Comparison of ENCODE assay signal across 16 cellular contexts in the genomic region with DNA sequence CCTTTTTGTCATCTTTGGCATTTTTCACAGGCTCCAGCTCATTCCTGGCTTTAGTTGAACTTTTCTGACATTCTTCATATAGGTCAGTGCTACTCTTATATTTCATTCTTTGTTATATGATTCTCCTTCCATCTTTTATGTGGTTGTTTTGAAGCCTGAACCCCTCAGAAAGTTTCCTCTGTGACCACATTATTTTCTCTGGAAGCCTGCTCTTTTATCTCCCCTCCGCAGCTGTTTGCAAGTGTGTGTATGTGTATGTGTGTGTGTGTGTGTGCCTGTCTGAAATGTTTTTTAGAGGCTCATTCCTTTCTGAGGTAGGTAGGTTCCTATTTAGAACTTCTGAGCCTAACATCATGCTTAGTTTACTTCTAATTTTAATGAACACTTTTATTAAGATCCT. TPM values are rescaled to one million over a fixed set of nuclear protein-coding genes. Genes with fewer than 3 reads are reported as not detected.
DNase-seq lines count a peak whose midpoint lies in the region; ATAC-seq and TF ChIP-seq lines count a peak whose summit lies in the region.
"Had no signal": no experiment of that assay in that cellular context is flagged by ENCODE, and none has a peak within 500 bp of the region (broad histone marks: within the 10 kb centered on the region; RNA-seq: fewer than 3 reads in every experiment).

No MANE protein-coding gene starts in this region.

- H3K4me1 Mint-ChIP-seq in activated naive CD8-positive, alpha-beta T cell treated with anti-CD3 and anti-CD28 coated beads for 36 hours, result no peaks in the 10 kb centered on the region
- H3K4me1 Mint-ChIP-seq: CD4-positive, alpha-beta memory T cell had no signal

- H3K4me2 ChIP-seq in DND-41 (ENCODE audit: insufficient read depth, low read length), result no peak overlapping the region

- H3K4me3 Mint-ChIP-seq in activated naive CD8-positive, alpha-beta T cell treated with anti-CD3 and anti-CD28 coated beads for 36 hours, result no peak overlapping the region
- H3K4me3 Mint-ChIP-seq: CD4-positive, alpha-beta memory T cell had no signal

- H3K27me3 ChIP-seq in DND-41 (ENCODE audit: insufficient read depth, low read length, poor library complexity) (no peaks in the 10 kb centered on the region), adipocyte (replicated peaks; ENCODE audit: control insufficient read depth, insufficient read depth, low read length) (no peaks in the 10 kb centered on the region)
- H3K27me3 ChIP-seq: SJSA1 had no signal

- no peaks in the 10 kb centered on the region for H3K36me3 ChIP-seq in DND-41 (ENCODE audit: insufficient read depth, low read length)
- H3K36me3 ChIP-seq in adipocyte (ENCODE audit: control insufficient read depth, insufficient read depth, low read length, severe bottlenecking), result no peaks in the 10 kb centered on the region
- H3K36me3 ChIP-seq: SJSA1 had no signal

- H3K9ac ChIP-seq in DND-41 (ENCODE audit: low read depth, low read length), result no peak overlapping the region
- no peak overlapping the region for H3K9ac ChIP-seq in adipocyte (ENCODE audit: low read length)

- H3K27ac ChIP-seq in DND-41 (ENCODE audit: low read length), result no peak overlapping the region
- H3K27ac ChIP-seq: RWPE1, SJSA1 had no signal

- no peaks in the 10 kb centered on the region for H3K79me2 ChIP-seq in DND-41 (ENCODE audit: insufficient read depth, low read length)

- H3K9me3 ChIP-seq in DND-41 (ENCODE audit: insufficient read depth, low read length, severe bottlenecking) (no peaks in the 10 kb centered on the region), adipocyte (ENCODE audit: control insufficient read depth, low read length) (no peaks in the 10 kb centered on the region)
- H3K9me3 ChIP-seq: SJSA1 had no signal

- no peak for TF ChIP-seq CTCF in DND-41 (IDR thresholded peaks at IDR 0.05; ENCODE audit: borderline replicate concordance, extremely low read depth, low read length, poor library complexity, severe bottlenecking)

- peak; percentile 77 for ATAC-seq in DND-41 (ENCODE audit: insufficient read depth, low read depth)
- no peak for ATAC-seq in left colon

- H3K4me3 ChIP-seq in DND-41 (ENCODE audit: low read depth in 1 of 2, low read length in 2 of 2), result no peak overlapping the region
- no peak overlapping the region for H3K4me3 ChIP-seq in adipocyte (ENCODE audit: low read length)
- H3K4me3 ChIP-seq: SJSA1 had no signal

- H3K9me3 Mint-ChIP-seq in activated naive CD8-positive, alpha-beta T cell treated with anti-CD3 and anti-CD28 coated beads for 36 hours, result no peaks in the 10 kb centered on the region

- H4K20me1 ChIP-seq in DND-41 (ENCODE audit: insufficient read depth, low read length), result no peaks in the 10 kb centered on the region

- DNase-seq in DND-41, result peak; percentile 34
- peak; percentile 18 for DNase-seq in adipocyte (ENCODE audit: low read depth)
- peak; percentile 81 to 90 for DNase-seq in dermis microvascular lymphatic vessel endothelial cell (ENCODE audit: low read depth in 2 of 2)
- peak; percentile 20 for DNase-seq in pons (ENCODE audit: low spot score)
- no peak for DNase-seq in NCI-H146 treated with DMSO at 0.1 percent for 48 hours (lab: John Stamatoyannopoulos, UW; ENCODE audit: unreplicated experiment)
- DNase-seq in activated naive CD8-positive, alpha-beta T cell treated with anti-CD3 and anti-CD28 coated beads for 36 hours, result no peak
- no peak for DNase-seq in left colon
- DNase-seq: CD4-positive, alpha-beta memory T cell; EL; Karpas-422; NCI-H1417; NCI-H2081 treated with DMSO at 0.1 percent for 48 hours; NCI-H524 treated with DMSO at 0.1 percent for 48 hours had no signal

- intact Hi-C loops in left colon (cut with DNase I, micrococcal nuclease), result no loop called here

- no peak overlapping the region for H2AFZ ChIP-seq in DND-41 (ENCODE audit: low read depth, low read length)

- H3K27me3 Mint-ChIP-seq in activated naive CD8-positive, alpha-beta T cell treated with anti-CD3 and anti-CD28 coated beads for 36 hours, result peaks cover 3% of the 10 kb centered on the region
- H3K27me3 Mint-ChIP-seq: CD4-positive, alpha-beta memory T cell had no signal

- no peak overlapping the region for H3K27ac Mint-ChIP-seq in activated naive CD8-positive, alpha-beta T cell treated with anti-CD3 and anti-CD28 coated beads for 36 hours
- H3K27ac Mint-ChIP-seq: CD4-positive, alpha-beta memory T cell had no signal

- no peaks in the 10 kb centered on the region for H3K36me3 Mint-ChIP-seq in activated naive CD8-positive, alpha-beta T cell treated with anti-CD3 and anti-CD28 coated beads for 36 hours
- H3K36me3 Mint-ChIP-seq: CD4-positive, alpha-beta memory T cell had no signal

- H3K4me1 ChIP-seq in DND-41 (ENCODE audit: insufficient read depth, low read length), result no peaks in the 10 kb centered on the region
- H3K4me1 ChIP-seq in adipocyte (ENCODE audit: control insufficient read depth, insufficient read depth, low read length), result no peaks in the 10 kb centered on the region
- H3K4me1 ChIP-seq: SJSA1 had no signal

RNA-seq across cellular contexts. Expression of gene ANO4, which starts 47.6 kb away (rescaled TPM):
- 1.5 and 1.7 TPM in 2 replicates for total RNA-seq in dermis microvascular lymphatic vessel endothelial cell
- not detected for total RNA-seq in activated naive CD8-positive, alpha-beta T cell treated with anti-CD3 and anti-CD28 coated beads for 36 hours
- under 1 TPM; 0.15 to 0.89 TPM for total RNA-seq in left colon
- total RNA-seq: CD4-positive, alpha-beta memory T cell; OCI-LY7 had no signal

Comparison
In these comparisons a context has a peak if more than half of its experiments do, and no peak if none do; other contexts are left out.
1. DNase-seq: peak in DND-41 (single experiment), adipocyte (single experiment), dermis microvascular lymphatic vessel endothelial cell (2 of 2) and pons (single experiment); none in NCI-H146 treated with DMSO at 0.1 percent for 48 hours (single experiment), activated naive CD8-positive, alpha-beta T cell treated with anti-CD3 and anti-CD28 coated beads for 36 hours (single experiment) and left colon (0 of 2).